ENCODE assay signal across 8 cellular contexts in genomic region chr20:52191132-52191435, GRCh38. TPM values are rescaled to one million over a fixed set of nuclear protein-coding genes. Genes with fewer than 3 reads are reported as not detected.
DNase-seq lines count a peak whose midpoint lies in the region; ATAC-seq and TF ChIP-seq lines count a peak whose summit lies in the region.

No MANE protein-coding gene starts in this region.

- POLR2A ChIA-PET in activated naive CD8-positive, alpha-beta T cell treated with anti-CD3 and anti-CD28 coated beads, Interleukin-2, amount 10 ng/mL, durations not matched to agents 7 days and 5 days (lab: Charles Lee), result interaction anchor here (0.9 to 2.2 kb wide), 9 partner anchors 9 to 1394 kb away, joined by 3 to 8 read pairs (median 5); no protein-coding TSS in a partner anchor

- peak overlapping the region; percentile 89 for H3K27ac Mint-ChIP-seq in activated naive CD8-positive, alpha-beta T cell treated with anti-CD3 and anti-CD28 coated beads, Interleukin-2, amount 10 ng/mL, durations not matched to agents 7 days and 5 days

- no peak for TF ChIP-seq CTCF in AG09309 (IDR thresholded peaks at IDR 0.05; ENCODE audit: control insufficient read depth, insufficient read depth, low read depth, low read length, missing control alignments)

- no peaks in the 10 kb centered on the region for H3K27me3 ChIP-seq in skeletal muscle tissue (ENCODE audit: control insufficient read depth in 3 of 3, insufficient read depth in 3 of 3, low read length in 3 of 3)

- H3K36me3 ChIP-seq in skeletal muscle tissue (ENCODE audit: control insufficient read depth in 3 of 3, insufficient read depth in 3 of 3, low read length in 3 of 3), result peaks cover 0 to 10% (median 6%) of the 10 kb centered on the region in 3 donors

- no peaks in the 10 kb centered on the region for H3K27me3 Mint-ChIP-seq in activated naive CD8-positive, alpha-beta T cell treated with anti-CD3 and anti-CD28 coated beads, Interleukin-2, amount 10 ng/mL, durations not matched to agents 7 days and 5 days

- peak overlapping the region; percentile 91 for H3K4me3 Mint-ChIP-seq in activated naive CD8-positive, alpha-beta T cell treated with anti-CD3 and anti-CD28 coated beads, Interleukin-2, amount 10 ng/mL, durations not matched to agents 7 days and 5 days

- H3K4me3 ChIP-seq in AG09309 (ENCODE audit: control insufficient read depth, low read depth, low read length) (peak overlapping the region; percentile 89), skeletal muscle tissue (ENCODE audit: low read length in 3 of 3) (peak overlapping the region; percentile 88 to 94 (median 91))

- DNase-seq in AG09309 (ENCODE audit: low read depth), result no peak
- DNase-seq in activated naive CD8-positive, alpha-beta T cell treated with anti-CD3 and anti-CD28 coated beads, Interleukin-2, amount 10 ng/mL, durations not matched to agents 7 days and 5 days, result no peak
- peak in 29 of 51 donors; percentile 28 to 93 (median 66) for DNase-seq in hypothalamus (lab: John Stamatoyannopoulos, UW)
- DNase-seq in stimulated activated CD4-positive, alpha-beta T cell treated with anti-CD3 and anti-CD28 coated beads, Interleukin-2, amount 100 ng/mL, for 24 hours, result no peak
- no peak for DNase-seq in putamen (ENCODE audit: low spot score)

- H3K4me1 Mint-ChIP-seq in activated naive CD8-positive, alpha-beta T cell treated with anti-CD3 and anti-CD28 coated beads, Interleukin-2, amount 10 ng/mL, durations not matched to agents 7 days and 5 days, result peaks cover 12% of the 10 kb centered on the region

- H3K4me1 ChIP-seq in skeletal muscle tissue (ENCODE audit: control insufficient read depth in 3 of 3, insufficient read depth in 3 of 3, low read length in 3 of 3), result peaks cover 6 to 10% (median 10%) of the 10 kb centered on the region in 3 donors

- peaks cover 4% of the 10 kb centered on the region for H3K36me3 Mint-ChIP-seq in activated naive CD8-positive, alpha-beta T cell treated with anti-CD3 and anti-CD28 coated beads, Interleukin-2, amount 10 ng/mL, durations not matched to agents 7 days and 5 days

- peak; percentile 20 for ATAC-seq in GM19035 (IDR thresholded peaks at IDR 0.05; ENCODE audit: unreplicated experiment)
- ATAC-seq in HG03558 (IDR thresholded peaks at IDR 0.05; ENCODE audit: extremely low read depth, unreplicated experiment), result peak; percentile 4
- ATAC-seq in activated naive CD8-positive, alpha-beta T cell treated with anti-CD3 and anti-CD28 coated beads, Interleukin-2, amount 10 ng/mL, durations not matched to agents 7 days and 5 days (ENCODE audit: low read depth), result no peak

- peak overlapping the region; percentile 81 to 92 (median 83) for H3K9ac ChIP-seq in skeletal muscle tissue (ENCODE audit: low read depth in 1 of 3, low read length in 3 of 3)

- H3K9me3 ChIP-seq in skeletal muscle tissue (ENCODE audit: control insufficient read depth in 3 of 3, low read length in 3 of 3), result no peaks in the 10 kb centered on the region

- H3K9me3 Mint-ChIP-seq in activated naive CD8-positive, alpha-beta T cell treated with anti-CD3 and anti-CD28 coated beads, Interleukin-2, amount 10 ng/mL, durations not matched to agents 7 days and 5 days, result no peaks in the 10 kb centered on the region

- H3K27ac ChIP-seq in skeletal muscle tissue (ENCODE audit: low read depth, low read length), result peak overlapping the region; percentile 60

RNA-seq across cellular contexts. Expression of gene ZFP64, which starts 0.5 kb away (rescaled TPM):
- total RNA-seq in activated naive CD8-positive, alpha-beta T cell treated with anti-CD3 and anti-CD28 coated beads, Interleukin-2, amount 10 ng/mL, durations not matched to agents 7 days and 5 days, result 10 to 100 TPM; 12.2 to 13.7 TPM
- 14.1 TPM for total RNA-seq in skeletal muscle tissue

Comparison
In these comparisons a context has a peak if more than half of its experiments do, and no peak if none do; other contexts are left out.
1. DNase-seq: peak in hypothalamus (29 of 51); none in AG09309 (single experiment), activated naive CD8-positive, alpha-beta T cell treated with anti-CD3 and anti-CD28 coated beads, Interleukin-2, amount 10 ng/mL, durations not matched to agents 7 days and 5 days (single experiment), stimulated activated CD4-positive, alpha-beta T cell treated with anti-CD3 and anti-CD28 coated beads, Interleukin-2, amount 100 ng/mL, for 24 hours (0 of 2) and putamen (single experiment).